ENCODE assay signal across 13 cellular contexts in genomic region chr7:130142654-130143333, GRCh38.
DNase-seq lines count a peak whose midpoint lies in the region; TF ChIP-seq lines count a peak whose summit lies in the region.
"Had no signal": no experiment of that assay in that cellular context is flagged by ENCODE, and none has a peak within 500 bp of the region (broad histone marks: within the 10 kb centered on the region; RNA-seq: fewer than 3 reads in every experiment).

No MANE protein-coding gene starts in this region.

- H4K20me1 ChIP-seq in BLaER1 (peaks cover 34% of the 10 kb centered on the region), osteoblast (ENCODE audit: insufficient read depth, low read length) (no peaks in the 10 kb centered on the region)

- H2AFZ ChIP-seq in osteoblast (ENCODE audit: low read length), result no peak overlapping the region

- H3K27ac ChIP-seq in BLaER1, result no peak overlapping the region
- no peak overlapping the region for H3K27ac ChIP-seq in osteoblast (ENCODE audit: low read depth, low read length)
- H3K27ac ChIP-seq in prostate gland, result no peak overlapping the region
- H3K27ac ChIP-seq: KMS-11 had no signal

- H3K4me2 ChIP-seq in BLaER1 (peak overlapping the region; percentile 71), osteoblast (ENCODE audit: insufficient read depth, low read length) (no peak overlapping the region)
- H3K4me2 ChIP-seq: KMS-11 had no signal

- no peak for TF ChIP-seq CTCF in osteoblast (IDR thresholded peaks at IDR 0.05; ENCODE audit: extremely low read depth, low read depth, low read length)
- no peak for TF ChIP-seq CTCF in prostate gland (IDR thresholded peaks at IDR 0.05)

- H3K36me3 ChIP-seq in BLaER1 (peaks cover 23% of the 10 kb centered on the region), osteoblast (ENCODE audit: insufficient read depth, low read length) (no peaks in the 10 kb centered on the region), prostate gland (no peaks in the 10 kb centered on the region)

- H3K27me3 ChIP-seq in BLaER1 (peaks cover 21% of the 10 kb centered on the region), osteoblast (ENCODE audit: insufficient read depth, low read length) (no peaks in the 10 kb centered on the region), prostate gland (replicated peaks; ENCODE audit: insufficient read depth) (no peaks in the 10 kb centered on the region)

- H3K4me1 ChIP-seq in BLaER1 (peaks cover 44% of the 10 kb centered on the region), osteoblast (ENCODE audit: insufficient read depth, low read length) (peaks cover 29% of the 10 kb centered on the region), prostate gland (replicated peaks) (peaks cover 4% of the 10 kb centered on the region)

- DNase-seq in HK-2 (ENCODE audit: unreplicated experiment) (peak; percentile 65), glomerular visceral epithelial cell (ENCODE audit: extremely low spot score) (peak; percentile 66), osteoblast (ENCODE audit: insufficient read length, low spot score, missing footprints) (peak; percentile 30), cardiac septum (ENCODE audit: low spot score) (no peak), NCI-H2196 treated with DMSO at 0.1 percent for 48 hours (lab: John Stamatoyannopoulos, UW; ENCODE audit: unreplicated experiment) (no peak), prostate gland (ENCODE audit: low spot score) (no peak)
- no peak for DNase-seq in stimulated activated naive CD4-positive, alpha-beta T cell treated with Interleukin-2 at 50 U/mL for 16 hours (lab: John Stamatoyannopoulos, UW)
- DNase-seq: DMS153, NCI-H1436 treated with DMSO at 0.1 percent for 48 hours, NCI-H510A, OCI-M1 had no signal

- H3K9ac ChIP-seq in BLaER1, result no peak overlapping the region
- H3K9ac ChIP-seq: KMS-11 had no signal

- 92% methylated on average over 14 of the region's 14 CpGs for WGBS in prostate gland

- H3K4me3 ChIP-seq in BLaER1 (no peak overlapping the region), osteoblast (ENCODE audit: insufficient read depth, low read length) (no peak overlapping the region), prostate gland (no peak overlapping the region)

- TF ChIP-seq POLR2A in prostate gland (IDR thresholded peaks at IDR 0.05), result no peak

- no peaks in the 10 kb centered on the region for H3K9me3 ChIP-seq in BLaER1
- H3K9me3 ChIP-seq in osteoblast (ENCODE audit: low read depth, low read length), result no peaks in the 10 kb centered on the region
- no peaks in the 10 kb centered on the region for H3K9me3 ChIP-seq in prostate gland

- H3K79me2 ChIP-seq in osteoblast (ENCODE audit: insufficient read depth, low read length), result no peaks in the 10 kb centered on the region

- intact Hi-C loops in cardiac septum (cut with DNase I) (no loop called here), prostate gland (cut with DNase I) (no loop called here)

Comparison
In these comparisons a context has a peak if more than half of its experiments do, and no peak if none do; other contexts are left out.
1. DNase-seq: peak in HK-2 (single experiment), glomerular visceral epithelial cell (single experiment) and osteoblast (single experiment); none in cardiac septum (single experiment), NCI-H2196 treated with DMSO at 0.1 percent for 48 hours (single experiment), stimulated activated naive CD4-positive, alpha-beta T cell treated with Interleukin-2 at 50 U/mL for 16 hours (single experiment) and prostate gland (single experiment).